10 cellular contexts compared by ENCODE assay signal in the genomic region with DNA sequence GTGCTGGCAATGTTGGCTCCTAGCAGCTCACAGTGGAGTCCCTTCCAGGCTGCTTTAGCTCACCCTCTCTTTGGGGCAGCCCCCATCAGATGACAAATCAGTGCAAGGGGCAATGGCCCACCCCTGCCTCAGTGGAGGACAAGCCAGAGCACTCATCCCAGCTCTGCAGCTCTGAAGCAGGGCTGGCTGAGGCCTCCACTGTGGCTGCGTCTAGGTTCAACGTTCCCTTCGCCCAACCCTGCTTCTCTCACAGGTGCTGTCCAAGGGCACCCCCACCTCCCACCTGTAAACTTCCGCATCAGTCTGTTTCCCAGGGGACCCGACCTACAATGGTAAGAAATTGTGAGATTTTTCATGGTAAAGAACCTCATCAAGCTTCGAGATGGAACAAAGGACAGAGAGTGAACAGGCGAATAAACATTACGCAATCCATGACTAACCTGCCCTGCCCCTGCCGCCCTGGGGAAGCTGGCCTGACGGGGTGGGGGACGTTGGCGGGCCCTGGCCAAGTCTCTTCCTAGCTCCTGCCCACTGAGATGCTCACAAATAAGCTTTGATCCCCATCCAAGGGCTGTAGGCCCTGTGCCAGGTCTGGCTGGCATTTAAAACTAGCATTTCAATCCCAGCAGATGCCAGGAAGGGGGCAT. TPM values are rescaled to one million over a fixed set of nuclear protein-coding genes. Genes with fewer than 3 reads are reported as not detected.
DNase-seq lines count a peak whose midpoint lies in the region; ATAC-seq and TF ChIP-seq lines count a peak whose summit lies in the region.
"Had no signal": no experiment of that assay in that cellular context is flagged by ENCODE, and none has a peak within 500 bp of the region (broad histone marks: within the 10 kb centered on the region; RNA-seq: fewer than 3 reads in every experiment).

No MANE protein-coding gene starts in this region.

- H3K4me1 ChIP-seq in prostate gland (replicated peaks), result peaks cover 7% of the 10 kb centered on the region

- H3K36me3 ChIP-seq in prostate gland, result no peaks in the 10 kb centered on the region

- intact Hi-C loops in prostate gland (cut with DNase I), result no loop called here

- TF ChIP-seq CTCF in epithelial cell of esophagus (IDR thresholded peaks at IDR 0.05; ENCODE audit: insufficient read depth, low read depth, low read length, missing control alignments) (no peak), prostate gland (IDR thresholded peaks at IDR 0.05) (no peak), glutamatergic neuron (IDR thresholded peaks at IDR 0.05; ENCODE audit: partially characterized antibody, unreplicated experiment) (no peak)

- no peak overlapping the region for H3K27ac Mint-ChIP-seq in glutamatergic neuron (ENCODE audit: unreplicated experiment)

- 50% methylated on average over 12 of the region's 12 CpGs for WGBS in prostate gland

- H3K27me3 Mint-ChIP-seq in glutamatergic neuron (ENCODE audit: unreplicated experiment), result no peaks in the 10 kb centered on the region

- TF ChIP-seq POLR2A in prostate gland (IDR thresholded peaks at IDR 0.05), result no peak

- H3K4me1 Mint-ChIP-seq in glutamatergic neuron (ENCODE audit: low read depth, unreplicated experiment), result peaks cover 7% of the 10 kb centered on the region

- DNase-seq in HPDE6-E6E7 (ENCODE audit: extremely low spot score) (peak; percentile 80), NOMO-1 treated with DMSO at 0.1 percent for 48 hours (lab: John Stamatoyannopoulos, UW; ENCODE audit: unreplicated experiment) (peak; percentile 55), epithelial cell of esophagus (ENCODE audit: low read depth) (peak; percentile 87), prostate gland (ENCODE audit: low spot score) (peak; percentile 65), glutamatergic neuron (no peak), T-helper 1 cell (no peak)
- DNase-seq: GDM1 had no signal

- H3K9me3 ChIP-seq in prostate gland, result no peaks in the 10 kb centered on the region

- no peak overlapping the region for H3K4me3 Mint-ChIP-seq in glutamatergic neuron (ENCODE audit: unreplicated experiment)

- H3K9me3 Mint-ChIP-seq in glutamatergic neuron (ENCODE audit: unreplicated experiment), result no peaks in the 10 kb centered on the region

- H3K4me3 ChIP-seq in epithelial cell of esophagus (ENCODE audit: low read length) (no peak overlapping the region), prostate gland (no peak overlapping the region)

- peak overlapping the region; percentile 50 to 51 for H3K27ac ChIP-seq in prostate gland

- H3K27me3 ChIP-seq in prostate gland (replicated peaks; ENCODE audit: insufficient read depth), result no peaks in the 10 kb centered on the region

- ATAC-seq in HG02852 (IDR thresholded peaks at IDR 0.05; ENCODE audit: unreplicated experiment) (no peak), HG03460 (IDR thresholded peaks at IDR 0.05; ENCODE audit: unreplicated experiment) (no peak)

- H3K36me3 Mint-ChIP-seq in glutamatergic neuron (ENCODE audit: unreplicated experiment), result no peaks in the 10 kb centered on the region

RNA-seq across cellular contexts. Expression of gene DZIP1, which starts 40.5 kb away (rescaled TPM):
- total RNA-seq in prostate gland (10 to 100 TPM in 1 of 2 donors, 1 to 10 TPM in 1; 6.4 to 19.0 TPM), glutamatergic neuron (ENCODE audit: unreplicated experiment) (18.1 TPM)
- total RNA-seq: mononuclear cell had no signal

RNA-seq across cellular contexts. Expression of gene CLDN10, which starts 51.5 kb away (rescaled TPM):
- total RNA-seq in prostate gland, result 1 to 10 TPM; 1.5 to 8.0 TPM
- total RNA-seq in glutamatergic neuron (ENCODE audit: unreplicated experiment), result 8.3 TPM
- total RNA-seq: mononuclear cell had no signal

Comparison
In these comparisons a context has a peak if more than half of its experiments do, and no peak if none do; other contexts are left out.
1. DNase-seq: peak in HPDE6-E6E7 (single experiment), NOMO-1 treated with DMSO at 0.1 percent for 48 hours (single experiment), epithelial cell of esophagus (single experiment) and prostate gland (single experiment); none in glutamatergic neuron (single experiment) and T-helper 1 cell (0 of 5).